1 cellular context compared by ENCODE assay signal in genomic region chr19:45953676-45954075, GRCh38.
TF ChIP-seq lines count a peak whose summit lies in the region.

No MANE protein-coding gene starts in this region.

TF ChIP-seq in SK-N-SH treated with all-trans-retinoic acid at 6 μM for 48 hours, 23 proteins besides CTCF, POLR2A, EP300 and RAD21:
- TF ChIP-seq ESRRG (CRISPR knock-in tag; IDR thresholded peaks at IDR 0.05) = no peak
- TF ChIP-seq, protein P1, sequence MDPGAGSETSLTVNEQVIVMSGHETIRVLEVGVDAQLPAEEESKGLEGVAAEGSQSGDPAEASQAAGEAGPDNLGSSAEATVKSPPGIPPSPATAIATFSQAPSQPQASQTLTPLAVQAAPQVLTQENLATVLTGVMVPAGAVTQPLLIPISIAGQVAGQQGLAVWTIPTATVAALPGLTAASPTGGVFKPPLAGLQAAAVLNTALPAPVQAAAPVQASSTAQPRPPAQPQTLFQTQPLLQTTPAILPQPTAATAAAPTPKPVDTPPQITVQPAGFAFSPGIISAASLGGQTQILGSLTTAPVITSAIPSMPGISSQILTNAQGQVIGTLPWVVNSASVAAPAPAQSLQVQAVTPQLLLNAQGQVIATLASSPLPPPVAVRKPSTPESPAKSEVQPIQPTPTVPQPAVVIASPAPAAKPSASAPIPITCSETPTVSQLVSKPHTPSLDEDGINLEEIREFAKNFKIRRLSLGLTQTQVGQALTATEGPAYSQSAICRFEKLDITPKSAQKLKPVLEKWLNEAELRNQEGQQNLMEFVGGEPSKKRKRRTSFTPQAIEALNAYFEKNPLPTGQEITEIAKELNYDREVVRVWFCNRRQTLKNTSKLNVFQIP (CRISPR knock-in tag; IDR thresholded peaks at IDR 0.05; ENCODE audit: borderline replicate concordance, low read depth) = no peak
- no peak for TF ChIP-seq CSRNP3 (CRISPR knock-in tag; IDR thresholded peaks at IDR 0.05)
- TF ChIP-seq CREB5 (CRISPR knock-in tag; IDR thresholded peaks at IDR 0.05; ENCODE audit: low read depth) = no peak
- TF ChIP-seq ZNF565 (CRISPR knock-in tag; conservative IDR thresholded peaks at IDR 0.05; ENCODE audit: low read depth) = no peak
- TF ChIP-seq TOX (CRISPR knock-in tag; IDR thresholded peaks at IDR 0.05; ENCODE audit: borderline replicate concordance) = no peak
- no peak for TF ChIP-seq SNAI2 (CRISPR knock-in tag; IDR thresholded peaks at IDR 0.05)
- TF ChIP-seq ARNTL (CRISPR knock-in tag; IDR thresholded peaks at IDR 0.05; ENCODE audit: borderline replicate concordance, low read depth) = no peak
- TF ChIP-seq, protein P2, sequence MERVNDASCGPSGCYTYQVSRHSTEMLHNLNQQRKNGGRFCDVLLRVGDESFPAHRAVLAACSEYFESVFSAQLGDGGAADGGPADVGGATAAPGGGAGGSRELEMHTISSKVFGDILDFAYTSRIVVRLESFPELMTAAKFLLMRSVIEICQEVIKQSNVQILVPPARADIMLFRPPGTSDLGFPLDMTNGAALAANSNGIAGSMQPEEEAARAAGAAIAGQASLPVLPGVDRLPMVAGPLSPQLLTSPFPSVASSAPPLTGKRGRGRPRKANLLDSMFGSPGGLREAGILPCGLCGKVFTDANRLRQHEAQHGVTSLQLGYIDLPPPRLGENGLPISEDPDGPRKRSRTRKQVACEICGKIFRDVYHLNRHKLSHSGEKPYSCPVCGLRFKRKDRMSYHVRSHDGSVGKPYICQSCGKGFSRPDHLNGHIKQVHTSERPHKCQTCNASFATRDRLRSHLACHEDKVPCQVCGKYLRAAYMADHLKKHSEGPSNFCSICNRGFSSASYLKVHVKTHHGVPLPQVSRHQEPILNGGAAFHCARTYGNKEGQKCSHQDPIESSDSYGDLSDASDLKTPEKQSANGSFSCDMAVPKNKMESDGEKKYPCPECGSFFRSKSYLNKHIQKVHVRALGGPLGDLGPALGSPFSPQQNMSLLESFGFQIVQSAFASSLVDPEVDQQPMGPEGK (CRISPR knock-in tag; IDR thresholded peaks at IDR 0.05; ENCODE audit: borderline replicate concordance) = no peak
